ENCODE assay signal across 11 cellular contexts in the genomic region with DNA sequence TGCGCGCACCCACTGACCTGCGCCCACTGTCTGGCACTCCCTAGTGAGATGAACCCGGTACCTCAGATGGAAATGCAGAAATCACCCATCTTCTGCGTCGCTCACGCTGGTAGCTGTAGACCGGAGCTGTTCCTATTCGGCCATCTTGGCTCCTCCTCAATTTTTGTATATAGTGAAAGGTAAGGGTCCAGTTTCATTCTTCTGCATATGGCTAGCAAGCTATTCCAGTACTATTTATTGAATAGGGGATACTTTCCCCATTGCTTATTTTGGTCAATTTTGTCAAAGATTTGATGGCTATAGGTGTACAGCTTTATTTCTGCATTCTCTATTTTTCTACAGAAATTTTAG. TPM values are rescaled to one million over a fixed set of nuclear protein-coding genes. Genes with fewer than 3 reads are reported as not detected.
DNase-seq lines count a peak whose midpoint lies in the region; ATAC-seq and TF ChIP-seq lines count a peak whose summit lies in the region.
"Not testable (repeated sequence)": the region's sequence is repeated elsewhere in the genome, so short reads cannot be mapped to it uniquely, and the experiment has no call there.
"Had no signal": no experiment of that assay in that cellular context is flagged by ENCODE, and none has a peak within 500 bp of the region (broad histone marks: within the 10 kb centered on the region; RNA-seq: fewer than 3 reads in every experiment).

No MANE protein-coding gene starts in this region.

- H3F3A ChIP-seq in PC-3 (ENCODE audit: low read length, unreplicated experiment), result not testable (repeated sequence)

- not testable (repeated sequence) for H3K14ac ChIP-seq in neuronal stem cell (ENCODE audit: low read length)

- not testable (repeated sequence) for H2BK12ac ChIP-seq in neuronal stem cell (ENCODE audit: low read length)

- peak overlapping the region; percentile 43 to 66 (median 54) for H3K4me3 ChIP-seq in BLaER1 treated with 17β-estradiol and CSF1 and Interleukin-3, amounts not matched to agents 10 nM and 100 nM
- H3K4me3 ChIP-seq in PC-3 (ENCODE audit: low read length) (peak overlapping the region; percentile 38; the same call in 1 of the 2 replicates), transverse colon (peak overlapping the region in 3 of 4 donors; percentile 15 to 41 (median 23))
- H3K4me3 ChIP-seq in neuronal stem cell (ENCODE audit: low read length in 2 of 2), result not testable (repeated sequence)

- not testable (repeated sequence) for H3K4ac ChIP-seq in neuronal stem cell (ENCODE audit: low read length)

- ATAC-seq in PC-3; activated T-cell treated with anti-CD3 and anti-CD28 coated beads, Interleukin-2, amount 50 U/mL, for 4 hours: not testable (repeated sequence)

- not testable (repeated sequence) for H2BK120ac ChIP-seq in neuronal stem cell (ENCODE audit: low read depth, low read length)

- H4K8ac ChIP-seq in neuronal stem cell (ENCODE audit: low read depth, low read length), result not testable (repeated sequence)

- H2BK15ac ChIP-seq in neuronal stem cell (ENCODE audit: low read length), result not testable (repeated sequence)

- H3K79me2 ChIP-seq in PC-3 (ENCODE audit: low read length), result not testable (repeated sequence)

- H4K91ac ChIP-seq in neuronal stem cell (ENCODE audit: low read depth, low read length, poor library complexity), result not testable (repeated sequence)

- not testable (repeated sequence) for H3K27me3 ChIP-seq in BLaER1 treated with 17β-estradiol and CSF1 and Interleukin-3, amounts not matched to agents 10 nM and 100 nM; PC-3 (ENCODE audit: low read length); neuronal stem cell (ENCODE audit: control insufficient read depth in 3 of 3, insufficient read depth in 3 of 3, low read depth in 1 of 3, low read length in 3 of 3); transverse colon

- CTCF ChIA-PET in PC-3 (lab: Charles Lee), result not testable (repeated sequence)

- not testable (repeated sequence) for H3K27me3 Mint-ChIP-seq in IgD-negative memory B cell; dendritic cell treated with granulocyte-macrophage colony-stimulating factor and Interleukin-4, amounts not matched to agents 40 ng/mL and 50 ng/mL, for 4 days
- peaks cover 15% of the 10 kb centered on the region for H3K27me3 Mint-ChIP-seq in activated T-cell treated with anti-CD3 and anti-CD28 coated beads, Interleukin-2, amount 50 U/mL, for 4 hours (ENCODE audit: low read depth)
- peaks cover 2 to 14% (median 13%) of the 10 kb centered on the region in 3 donors for H3K27me3 Mint-ChIP-seq in immature natural killer cell (ENCODE audit: low read depth in 3 of 3)

- BruUV-seq in PC-3 (replicated peaks; lab: Mats Ljungman, UMichigan), result TSS peak; percentile 64

- peak overlapping the region; percentile 32 to 78 (median 64); a peak in 19 of 22 replicates for H3K27ac ChIP-seq in BLaER1 treated with 17β-estradiol and CSF1 and Interleukin-3, amounts not matched to agents 10 nM and 100 nM
- not testable (repeated sequence) for H3K27ac ChIP-seq in PC-3 (ENCODE audit: low read length); neuronal stem cell (replicated peaks; ENCODE audit: low read length)
- H3K27ac ChIP-seq in transverse colon, result peak overlapping the region in 1 of 4 donors; percentile 46

- H3K4me1 Mint-ChIP-seq in IgD-negative memory B cell; activated T-cell treated with anti-CD3 and anti-CD28 coated beads, Interleukin-2, amount 50 U/mL, for 4 hours (ENCODE audit: low read depth); dendritic cell treated with granulocyte-macrophage colony-stimulating factor and Interleukin-4, amounts not matched to agents 40 ng/mL and 50 ng/mL, for 4 days (ENCODE audit: low read depth); immature natural killer cell: not testable (repeated sequence)

- in situ Hi-C loops in transverse colon (cut with MboI; ENCODE audit: low pct_ligation_motif_present in 1 of 4, low pct_unique_long_range_greater_than_20kb in 1 of 4, low sequenced_read_pairs in 3 of 4), result not testable (repeated sequence)

- not testable (repeated sequence) for H3K9me2 ChIP-seq in PC-3 (replicated peaks; ENCODE audit: low read length)

- not testable (repeated sequence) for H2BK5ac ChIP-seq in neuronal stem cell (ENCODE audit: low read length)

- not testable (repeated sequence) for H2AK5ac ChIP-seq in neuronal stem cell (ENCODE audit: low read depth, low read length)

- H3K23ac ChIP-seq in neuronal stem cell (ENCODE audit: low read depth, low read length, poor library complexity), result not testable (repeated sequence)

- not testable (repeated sequence) for H4K20me1 ChIP-seq in BLaER1 treated with 17β-estradiol and CSF1 and Interleukin-3, amounts not matched to agents 10 nM and 100 nM; PC-3 (ENCODE audit: low read length)

- DNase-seq in PC-3; activated T-cell treated with anti-CD3 and anti-CD28 coated beads, Interleukin-2, amount 50 U/mL, for 4 hours; immature natural killer cell; neuronal stem cell (ENCODE audit: low spot score); transverse colon: not testable (repeated sequence)

- H3K9me3 ChIP-seq in BLaER1 treated with 17β-estradiol and CSF1 and Interleukin-3, amounts not matched to agents 10 nM and 100 nM (replicated peaks in 1 of 11), result peaks cover 33 to 49% (median 42%) of the 10 kb centered on the region in 11 experiments
- not testable (repeated sequence) for H3K9me3 ChIP-seq in PC-3 (ENCODE audit: low read length); neuronal stem cell (replicated peaks in 1 of 2; ENCODE audit: control insufficient read depth in 2 of 2, insufficient read depth in 1 of 2, low read depth in 1 of 2, low read length in 2 of 2); transverse colon

- H2AFZ ChIP-seq in PC-3 (ENCODE audit: low read length) (peak overlapping the region; percentile 59; the same call in 1 of the 2 replicates), neuronal stem cell (ENCODE audit: low read length) (peak overlapping the region; percentile 75)

- H3K79me1 ChIP-seq in neuronal stem cell (ENCODE audit: low read depth, low read length), result not testable (repeated sequence)

- not testable (repeated sequence) for H3K18ac ChIP-seq in neuronal stem cell (ENCODE audit: low read length)

- not testable (repeated sequence) for H3K27ac Mint-ChIP-seq in IgD-negative memory B cell; dendritic cell treated with granulocyte-macrophage colony-stimulating factor and Interleukin-4, amounts not matched to agents 40 ng/mL and 50 ng/mL, for 4 days
- peak overlapping the region in 1 of 6 donors; percentile 59 for H3K27ac Mint-ChIP-seq in immature natural killer cell

- POLR2A ChIA-PET in PC-3 (lab: Charles Lee; ENCODE audit: unreplicated experiment), result not testable (repeated sequence)

- H3K36me3 ChIP-seq in BLaER1 treated with 17β-estradiol and CSF1 and Interleukin-3, amounts not matched to agents 10 nM and 100 nM; PC-3 (ENCODE audit: low read depth, low read length); neuronal stem cell (replicated peaks in 1 of 2; ENCODE audit: control insufficient read depth in 2 of 2, insufficient read depth in 2 of 2, low read length in 2 of 2); transverse colon: not testable (repeated sequence)

- TF ChIP-seq POLR2A in transverse colon (IDR thresholded peaks at IDR 0.05), result not testable (repeated sequence)

- intact Hi-C loops in PC-3 (cut with micrococcal nuclease); dendritic cell treated with granulocyte-macrophage colony-stimulating factor and Interleukin-4, amounts not matched to agents 40 ng/mL and 50 ng/mL, for 4 days (cut with micrococcal nuclease); transverse colon (cut with DNase I; ENCODE audit: low total_unique reads): not testable (repeated sequence)

- H3K36me3 Mint-ChIP-seq in IgD-negative memory B cell; activated T-cell treated with anti-CD3 and anti-CD28 coated beads, Interleukin-2, amount 50 U/mL, for 4 hours (ENCODE audit: insufficient read depth); dendritic cell treated with granulocyte-macrophage colony-stimulating factor and Interleukin-4, amounts not matched to agents 40 ng/mL and 50 ng/mL, for 4 days (ENCODE audit: low read depth); immature natural killer cell: not testable (repeated sequence)

- not testable (repeated sequence) for TF ChIP-seq EP300 in transverse colon (IDR thresholded peaks at IDR 0.05; ENCODE audit: low read depth)

- TF ChIP-seq CTCF in PC-3 (conservative IDR thresholded peaks at IDR 0.05; ENCODE audit: low read depth, low read length); transverse colon (IDR thresholded peaks at IDR 0.05): not testable (repeated sequence)

- whole genome bisulfite sequencing in neuronal stem cell (ENCODE audit: extremely low coverage in 2 of 2, insufficient read length in 2 of 2, insufficient replicate concordance in 1 of 2), 2 donors, result no CpG with 5 or more reads among the region's 9 CpGs
- 33 to 49% methylated on average over 4 to 9 of the region's 9 CpGs for WGBS in transverse colon (ENCODE audit: low coverage in 1 of 2), 2 donors

- peak overlapping the region; percentile 12 to 65 (median 25); a peak in 19 of 22 replicates for H3K4me2 ChIP-seq in BLaER1 treated with 17β-estradiol and CSF1 and Interleukin-3, amounts not matched to agents 10 nM and 100 nM
- peak overlapping the region; percentile 54 for H3K4me2 ChIP-seq in PC-3 (ENCODE audit: low read length)
- H3K4me2 ChIP-seq in neuronal stem cell (ENCODE audit: insufficient read depth, low read length, poor library complexity, severe bottlenecking), result not testable (repeated sequence)

- H3K9me3 Mint-ChIP-seq in IgD-negative memory B cell, result not testable (repeated sequence)
- peaks cover 11% of the 10 kb centered on the region for H3K9me3 Mint-ChIP-seq in activated T-cell treated with anti-CD3 and anti-CD28 coated beads, Interleukin-2, amount 50 U/mL, for 4 hours
- peaks cover 24% of the 10 kb centered on the region for H3K9me3 Mint-ChIP-seq in dendritic cell treated with granulocyte-macrophage colony-stimulating factor and Interleukin-4, amounts not matched to agents 40 ng/mL and 50 ng/mL, for 4 days
- H3K9me3 Mint-ChIP-seq in immature natural killer cell, result peaks cover 0 to 13% (median 5%) of the 10 kb centered on the region in 6 donors

- H3K4me3 Mint-ChIP-seq in IgD-negative memory B cell (peak overlapping the region in 3 of 4 donors; percentile 49 to 83 (median 72)), immature natural killer cell (peak overlapping the region in 3 of 5 donors; percentile 43 to 69 (median 66))
- H3K4me3 Mint-ChIP-seq in activated T-cell treated with anti-CD3 and anti-CD28 coated beads, Interleukin-2, amount 50 U/mL, for 4 hours, result peak overlapping the region; percentile 66
- H3K4me3 Mint-ChIP-seq in dendritic cell treated with granulocyte-macrophage colony-stimulating factor and Interleukin-4, amounts not matched to agents 40 ng/mL and 50 ng/mL, for 4 days, result peak overlapping the region; percentile 32

- peaks cover 5 to 17% (median 10%) of the 10 kb centered on the region in 10 experiments; a peak in 18 of 20 replicates for H3K4me1 ChIP-seq in BLaER1 treated with 17β-estradiol and CSF1 and Interleukin-3, amounts not matched to agents 10 nM and 100 nM
- not testable (repeated sequence) for H3K4me1 ChIP-seq in PC-3 (ENCODE audit: insufficient read depth, low read length); neuronal stem cell (ENCODE audit: control insufficient read depth in 2 of 2, insufficient read depth in 1 of 2, low read depth in 1 of 2, low read length in 2 of 2); transverse colon

- peak overlapping the region; percentile 59 to 73 (median 71); a peak in 21 of 22 replicates for H3K9ac ChIP-seq in BLaER1 treated with 17β-estradiol and CSF1 and Interleukin-3, amounts not matched to agents 10 nM and 100 nM
- H3K9ac ChIP-seq in PC-3 (ENCODE audit: low read length); neuronal stem cell (ENCODE audit: low read depth, low read length, poor library complexity): not testable (repeated sequence)

RNA-seq across cellular contexts. Expression of a gene that starts 36.5 kb away (rescaled TPM):
- not detected for polyA plus RNA-seq in IgD-negative memory B cell
- total RNA-seq in PC-3 (2014; rRNA removed), result 0.12 and 0.26 TPM in 2 replicates
- total RNA-seq in activated T-cell treated with anti-CD3 and anti-CD28 coated beads, Interleukin-2, amount 50 U/mL, for 4 hours, result under 1 TPM in 1 of 3 donors, not detected in 2; 0.08 TPM
- polyA plus RNA-seq in immature natural killer cell, result not detected
- polyA plus RNA-seq in neuronal stem cell (2013, experiment 1 of 2), result 0.60 TPM
- polyA plus RNA-seq in neuronal stem cell (2013, experiment 2 of 2), result 0.54 TPM
- total RNA-seq in transverse colon, result 1 to 10 TPM in 1 of 4 donors, under 1 TPM in 1, not detected in 2; 0.16 to 2.2 TPM
- total RNA-seq: fibroblast of villous mesenchyme, Right ventricle myocardium inferior had no signal
- polyA plus RNA-seq: CD14-positive monocyte had no signal

RNA-seq across cellular contexts. Expression of a gene that starts 54.7 kb away (rescaled TPM):
- polyA plus RNA-seq in IgD-negative memory B cell (217 TPM), immature natural killer cell (100 to 1,000 TPM; 107 to 282 (median 117) TPM)
- total RNA-seq in PC-3 (2014; rRNA removed) (not detected in 2 replicates), transverse colon (10 to 100 TPM in 2 of 4 donors, 1 to 10 TPM in 2; 2.2 to 11.6 (median 7.2) TPM)
- total RNA-seq in activated T-cell treated with anti-CD3 and anti-CD28 coated beads, Interleukin-2, amount 50 U/mL, for 4 hours, result 10 to 100 TPM; 48.6 to 55.7 (median 52.1) TPM
- 1.4 TPM for polyA plus RNA-seq in neuronal stem cell (2013, experiment 1 of 2)
- polyA plus RNA-seq in neuronal stem cell (2013, experiment 2 of 2), result 1.4 TPM
